8 cellular contexts compared by ENCODE assay signal in the genomic region with DNA sequence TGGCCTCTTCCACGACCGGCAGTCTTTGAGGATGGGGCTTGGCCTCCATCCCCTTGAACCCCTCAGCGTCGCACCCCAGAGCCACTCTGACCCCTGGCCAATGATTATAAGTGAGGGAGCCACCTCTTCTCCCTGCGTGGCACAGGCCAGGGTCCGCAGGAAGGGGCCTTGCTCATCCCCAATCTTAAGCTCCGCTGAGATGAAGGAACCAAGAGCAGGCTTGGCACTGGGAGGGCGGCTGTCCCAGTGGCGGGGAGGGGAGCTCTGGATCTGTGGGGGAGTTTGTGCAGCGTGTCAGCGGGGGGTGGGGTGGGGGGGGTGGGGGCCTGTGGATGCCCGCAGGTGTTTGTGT. TPM values are rescaled to one million over a fixed set of nuclear protein-coding genes. Genes with fewer than 3 reads are reported as not detected.
DNase-seq lines count a peak whose midpoint lies in the region; ATAC-seq and TF ChIP-seq lines count a peak whose summit lies in the region.

No MANE protein-coding gene starts in this region.

- H3K27ac ChIP-seq in HEK293 (ENCODE audit: extremely low read depth, low read depth, low read length), result peak overlapping the region; percentile 68; the same call in 1 of the 2 replicates
- no peak overlapping the region for H3K27ac ChIP-seq in iPS-18a (ENCODE audit: low read length)

- no peaks in the 10 kb centered on the region for H3K36me3 Mint-ChIP-seq in activated T-helper 1 cell treated with anti-CD3 and anti-CD28 coated beads, Interleukin-12 subunit alpha, Interleukin-12 subunit beta, Interleukin-2, Interleukin-4 antibody, amounts not matched to agents 30 ng/mL and 10 ng/mL and 1 ng/mL, durations not matched to agents 14 hours and 24 hours and 36 hours (ENCODE audit: low read depth)
- no peaks in the 10 kb centered on the region for H3K36me3 Mint-ChIP-seq in stimulated activated effector memory CD8-positive, alpha-beta T cell treated with anti-CD3 and anti-CD28 coated beads, Interleukin-12 subunit alpha, Interleukin-12 subunit beta, amount 100 ng/mL, for 72 hours

- no peaks in the 10 kb centered on the region for H3K9me3 ChIP-seq in HEK293 (ENCODE audit: control insufficient read depth, insufficient read depth, low read depth, low read length)
- H3K9me3 ChIP-seq in iPS-18a (ENCODE audit: control insufficient read depth, low read depth, low read length), result no peaks in the 10 kb centered on the region

- H3K27ac Mint-ChIP-seq in activated T-helper 1 cell treated with anti-CD3 and anti-CD28 coated beads, Interleukin-12 subunit alpha, Interleukin-12 subunit beta, Interleukin-2, Interleukin-4 antibody, amounts not matched to agents 30 ng/mL and 10 ng/mL and 1 ng/mL, durations not matched to agents 14 hours and 24 hours and 36 hours, result no peak overlapping the region
- H3K27ac Mint-ChIP-seq in stimulated activated effector memory CD8-positive, alpha-beta T cell treated with anti-CD3 and anti-CD28 coated beads, Interleukin-12 subunit alpha, Interleukin-12 subunit beta, amount 100 ng/mL, for 72 hours, result peak overlapping the region; percentile 32

- H3K4me3 ChIP-seq in HEK293 (ENCODE audit: low read depth, low read length), result peak overlapping the region; percentile 57
- peak overlapping the region; percentile 63 for H3K4me3 ChIP-seq in iPS-18a (ENCODE audit: low read length)

- no peaks in the 10 kb centered on the region for H3K36me3 ChIP-seq in HEK293 (ENCODE audit: control insufficient read depth in 2 of 2, insufficient read depth in 1 of 2, low read length in 2 of 2)
- no peaks in the 10 kb centered on the region for H3K36me3 ChIP-seq in iPS-18a (ENCODE audit: control insufficient read depth, low read depth, low read length)

- H3K27me3 Mint-ChIP-seq in activated T-helper 1 cell treated with anti-CD3 and anti-CD28 coated beads, Interleukin-12 subunit alpha, Interleukin-12 subunit beta, Interleukin-2, Interleukin-4 antibody, amounts not matched to agents 30 ng/mL and 10 ng/mL and 1 ng/mL, durations not matched to agents 14 hours and 24 hours and 36 hours (ENCODE audit: insufficient read depth), result peaks cover 36% of the 10 kb centered on the region

- no peak for TF ChIP-seq CTCF in HEK293 (tag by site-specific recombination; IDR thresholded peaks at IDR 0.05)

- no peak overlapping the region for H3K9ac ChIP-seq in iPS-18a (ENCODE audit: low read length)

- peaks cover 10% of the 10 kb centered on the region for H3K27me3 ChIP-seq in iPS-18a (ENCODE audit: control insufficient read depth, insufficient read depth, low read length)

- ATAC-seq in stimulated activated effector memory CD8-positive, alpha-beta T cell treated with anti-CD3 and anti-CD28 coated beads, Interleukin-12 subunit alpha, Interleukin-12 subunit beta, amount 100 ng/mL, for 72 hours, result no peak
- ATAC-seq in GM18873 (IDR thresholded peaks at IDR 0.05; ENCODE audit: low FRiP score, unreplicated experiment) (no peak), GM18520 (IDR thresholded peaks at IDR 0.05; ENCODE audit: unreplicated experiment) (no peak), HG02678 (IDR thresholded peaks at IDR 0.05; ENCODE audit: unreplicated experiment) (no peak)

- CTCF ChIA-PET in HEK293 (lab: Yijun Ruan, JAX), result interaction anchor here (0.6 to 2.6 kb wide), 9 partner anchors 9 to 494 kb away, joined by 3 to 11 read pairs (median 4); no protein-coding TSS in a partner anchor

- peaks cover 11% of the 10 kb centered on the region for H3K4me1 Mint-ChIP-seq in activated T-helper 1 cell treated with anti-CD3 and anti-CD28 coated beads, Interleukin-12 subunit alpha, Interleukin-12 subunit beta, Interleukin-2, Interleukin-4 antibody, amounts not matched to agents 30 ng/mL and 10 ng/mL and 1 ng/mL, durations not matched to agents 14 hours and 24 hours and 36 hours (ENCODE audit: low read depth)
- H3K4me1 Mint-ChIP-seq in stimulated activated effector memory CD8-positive, alpha-beta T cell treated with anti-CD3 and anti-CD28 coated beads, Interleukin-12 subunit alpha, Interleukin-12 subunit beta, amount 100 ng/mL, for 72 hours, result peaks cover 20% of the 10 kb centered on the region

- intact Hi-C loops in activated T-helper 1 cell treated with anti-CD3 and anti-CD28 coated beads, Interleukin-12 subunit alpha, Interleukin-12 subunit beta, Interleukin-2, Interleukin-4 antibody, amounts not matched to agents 30 ng/mL and 10 ng/mL and 1 ng/mL, durations not matched to agents 14 hours and 24 hours and 36 hours (cut with micrococcal nuclease), result no loop called here

- H3K4me1 ChIP-seq in HEK293 (ENCODE audit: control insufficient read depth, insufficient read depth, low read length), result peaks cover 5% of the 10 kb centered on the region
- no peaks in the 10 kb centered on the region for H3K4me1 ChIP-seq in iPS-18a (ENCODE audit: control insufficient read depth, low read depth, low read length)

- peak overlapping the region; percentile 71 for H3K4me3 Mint-ChIP-seq in activated T-helper 1 cell treated with anti-CD3 and anti-CD28 coated beads, Interleukin-12 subunit alpha, Interleukin-12 subunit beta, Interleukin-2, Interleukin-4 antibody, amounts not matched to agents 30 ng/mL and 10 ng/mL and 1 ng/mL, durations not matched to agents 14 hours and 24 hours and 36 hours
- H3K4me3 Mint-ChIP-seq in stimulated activated effector memory CD8-positive, alpha-beta T cell treated with anti-CD3 and anti-CD28 coated beads, Interleukin-12 subunit alpha, Interleukin-12 subunit beta, amount 100 ng/mL, for 72 hours, result peak overlapping the region; percentile 82

- H3K9me3 Mint-ChIP-seq in activated T-helper 1 cell treated with anti-CD3 and anti-CD28 coated beads, Interleukin-12 subunit alpha, Interleukin-12 subunit beta, Interleukin-2, Interleukin-4 antibody, amounts not matched to agents 30 ng/mL and 10 ng/mL and 1 ng/mL, durations not matched to agents 14 hours and 24 hours and 36 hours, result no peaks in the 10 kb centered on the region
- H3K9me3 Mint-ChIP-seq in stimulated activated effector memory CD8-positive, alpha-beta T cell treated with anti-CD3 and anti-CD28 coated beads, Interleukin-12 subunit alpha, Interleukin-12 subunit beta, amount 100 ng/mL, for 72 hours, result no peaks in the 10 kb centered on the region

- POLR2A ChIA-PET in HEK293 (lab: Yijun Ruan, JAX), result interaction anchor here (0.7 kb wide), 1 partner anchor 90 kb away, joined by 3 read pairs; no protein-coding TSS in a partner anchor

- no peak for DNase-seq in activated T-helper 1 cell treated with anti-CD3 and anti-CD28 coated beads, Interleukin-12 subunit alpha, Interleukin-12 subunit beta, Interleukin-2, Interleukin-4 antibody, amounts not matched to agents 30 ng/mL and 10 ng/mL and 1 ng/mL, durations not matched to agents 14 hours and 24 hours and 36 hours (ENCODE audit: low spot score)
- DNase-seq in stimulated activated effector memory CD8-positive, alpha-beta T cell treated with anti-CD3 and anti-CD28 coated beads, Interleukin-12 subunit alpha, Interleukin-12 subunit beta, amount 100 ng/mL, for 72 hours (ENCODE audit: low spot score in 2 of 2), result no peak
- no peak for DNase-seq in NCI-H524 treated with DMSO at 0.1 percent for 48 hours (lab: John Stamatoyannopoulos, UW)

TF ChIP-seq in HEK293, 187 proteins besides CTCF, POLR2A, EP300 and RAD21 (continues in another document):
- peak; percentile 12; the same call in 1 of the 2 replicates for TF ChIP-seq PATZ1 (tag by site-specific recombination; IDR thresholded peaks at IDR 0.05)
- TF ChIP-seq ELK4 (IDR thresholded peaks at IDR 0.05; ENCODE audit: borderline replicate concordance, low read depth, low read length), result no peak
- no peak for TF ChIP-seq ZBTB21 (tag by site-specific recombination; IDR thresholded peaks at IDR 0.05)
- peak; percentile 38 for TF ChIP-seq GLIS2 (tag by site-specific recombination; IDR thresholded peaks at IDR 0.05)
- TF ChIP-seq ZNF548 (tag by site-specific recombination; IDR thresholded peaks at IDR 0.05), result no peak
- TF ChIP-seq ZNF561 (tag by site-specific recombination; IDR thresholded peaks at IDR 0.05; ENCODE audit: borderline replicate concordance), result no peak
- no peak for TF ChIP-seq ZNF140 (tag by site-specific recombination; IDR thresholded peaks at IDR 0.05)
- TF ChIP-seq ZNF184 (tag by site-specific recombination; IDR thresholded peaks at IDR 0.05), result no peak
- no peak for TF ChIP-seq ZNF785 (tag by site-specific recombination; IDR thresholded peaks at IDR 0.05)
- 0 out of 2 replicates have a peak, but pooled peaks have one; percentile 4 for TF ChIP-seq ZNF610 (tag by site-specific recombination; IDR thresholded peaks at IDR 0.05; ENCODE audit: borderline replicate concordance)
- TF ChIP-seq ZNF830 (tag by site-specific recombination; IDR thresholded peaks at IDR 0.05; ENCODE audit: low read depth), result no peak
- no peak for TF ChIP-seq KLF1 (tag by site-specific recombination; IDR thresholded peaks at IDR 0.05)
- TF ChIP-seq ZBTB17 (tag by site-specific recombination; IDR thresholded peaks at IDR 0.05), result peak; percentile 78
- no peak for TF ChIP-seq ZNF624 (tag by site-specific recombination; IDR thresholded peaks at IDR 0.05)

RNA-seq across cellular contexts. Expression of gene ADPGK, which starts 13.8 kb away (rescaled TPM):
- total RNA-seq in activated T-helper 1 cell treated with anti-CD3 and anti-CD28 coated beads, Interleukin-12 subunit alpha, Interleukin-12 subunit beta, Interleukin-2, Interleukin-4 antibody, amounts not matched to agents 30 ng/mL and 10 ng/mL and 1 ng/mL, durations not matched to agents 14 hours and 24 hours and 36 hours, result 94.0 and 101 TPM in 2 replicates
